Comparison of ENCODE assay signal across 1 cellular context in genomic region chr1:2380816-2381591, GRCh38.
TF ChIP-seq lines count a peak whose summit lies in the region.

No MANE protein-coding gene starts in this region.

TF ChIP-seq in GM23338, 12 proteins besides CTCF, POLR2A, EP300 and RAD21 (continued from another document):
- TF ChIP-seq ETS1 (IDR thresholded peaks at IDR 0.05) (no peak), POLR2AphosphoS5 (IDR thresholded peaks at IDR 0.05; ENCODE audit: low read depth) (no peak), NANOG (IDR thresholded peaks at IDR 0.05; ENCODE audit: borderline replicate concordance) (no peak), CREB1 (CRISPR knock-in tag; IDR thresholded peaks at IDR 0.05; ENCODE audit: low read depth) (no peak), ZNF331 (CRISPR knock-in tag; IDR thresholded peaks at IDR 0.05; ENCODE audit: low read depth) (no peak), EZH2 (IDR thresholded peaks at IDR 0.05; ENCODE audit: low read depth, unreplicated experiment) (no peak), ZNF114 (CRISPR knock-in tag; IDR thresholded peaks at IDR 0.05) (no peak)
TF ChIP-seq in GM23338: peak in this region for 0.
